In genomic region chr1:64245495-64245894, GRCh38 we compare ENCODE assay signal across 9 cellular contexts. TPM values are rescaled to one million over a fixed set of nuclear protein-coding genes. Genes with fewer than 3 reads are reported as not detected.
DNase-seq lines count a peak whose midpoint lies in the region; ATAC-seq, FAIRE-seq and TF ChIP-seq lines count a peak whose summit lies in the region.
"Had no signal": no experiment of that assay in that cellular context is flagged by ENCODE, and none has a peak within 500 bp of the region (broad histone marks: within the 10 kb centered on the region; RNA-seq: fewer than 3 reads in every experiment).

No MANE protein-coding gene starts in this region.

- no TSS peak for BruUV-seq in HepG2 (replicated peaks; lab: Mats Ljungman, UMichigan)

- H3K27ac Mint-ChIP-seq in activated naive CD8-positive, alpha-beta T cell treated with anti-CD3 and anti-CD28 coated beads for 36 hours = peak overlapping the region; percentile 87

- H3K36me3 Mint-ChIP-seq in activated naive CD8-positive, alpha-beta T cell treated with anti-CD3 and anti-CD28 coated beads for 36 hours = no peaks in the 10 kb centered on the region

- H3K9ac ChIP-seq in BLaER1 = no peak overlapping the region
- no peak overlapping the region for H3K9ac ChIP-seq in HepG2 (ENCODE audit: insufficient read depth, low read depth, low read length)

- H3K4me3 Mint-ChIP-seq in activated naive CD8-positive, alpha-beta T cell treated with anti-CD3 and anti-CD28 coated beads for 36 hours = peak overlapping the region; percentile 12

- H3K9me3 ChIP-seq in BLaER1 = no peaks in the 10 kb centered on the region
- H3K9me3 ChIP-seq in HepG2 (ENCODE audit: low read length) = no peaks in the 10 kb centered on the region

- H3K27ac ChIP-seq in BLaER1 (no peak overlapping the region), HL-60 (replicated peaks) (no peak overlapping the region), HepG2 (ENCODE audit: extremely low read length, insufficient read depth, low read length) (no peak overlapping the region)

- H2AFZ ChIP-seq in HepG2 (ENCODE audit: low read length) = peak overlapping the region; percentile 98

- peaks cover 25% of the 10 kb centered on the region for H3K4me1 Mint-ChIP-seq in activated naive CD8-positive, alpha-beta T cell treated with anti-CD3 and anti-CD28 coated beads for 36 hours

- peaks cover 10% of the 10 kb centered on the region for H3K27me3 Mint-ChIP-seq in activated naive CD8-positive, alpha-beta T cell treated with anti-CD3 and anti-CD28 coated beads for 36 hours

- no peak for TF ChIP-seq POLR2A in HepG2 (IDR thresholded peaks at IDR 0.05; ENCODE audit: insufficient read depth in 1 of 2, low read depth in 2 of 2, low read length in 2 of 2)

- intact Hi-C loops in HepG2 (cut with micrococcal nuclease; ENCODE audit: unreplicated experiment) = loop anchor here (1.0 to 10.0 kb wide), 6 partner anchors 331 to 928 kb away; partner anchors contain the start of gene ROR1

- H3K36me3 ChIP-seq in BLaER1 (no peaks in the 10 kb centered on the region), HepG2 (replicated peaks in 1 of 2; ENCODE audit: control insufficient read depth in 1 of 2, insufficient read depth in 2 of 2, low read length in 2 of 2) (no peaks in the 10 kb centered on the region)

- no peak for FAIRE-seq in HepG2 (lab: Jason Lieb, UNC)

- in situ Hi-C loops in HepG2 (cut with HindIII; ENCODE audit: extremely low pct_ligation_motif_present, low pct_unique_long_range_greater_than_20kb) = no loop called here

- TF ChIP-seq RAD21 in HepG2 (CRISPR knock-in tag; IDR thresholded peaks at IDR 0.05) = no peak

- H3K79me2 ChIP-seq in HepG2 (ENCODE audit: insufficient read depth, low read length) = no peaks in the 10 kb centered on the region

- 24% methylated on average over 9 of the region's 9 CpGs for WGBS in HepG2 (ENCODE audit: low lambda C conversion rate)

- TF ChIP-seq CTCF in HL-60 (IDR thresholded peaks at IDR 0.05; ENCODE audit: insufficient read depth, low read length) (no peak), HepG2 (CRISPR knock-in tag; IDR thresholded peaks at IDR 0.05) (no peak)

- H4K20me1 ChIP-seq in BLaER1 (no peaks in the 10 kb centered on the region), HepG2 (ENCODE audit: insufficient read depth, low read length) (no peaks in the 10 kb centered on the region)

- no peak for TF ChIP-seq EP300 in HepG2 (IDR thresholded peaks at IDR 0.05; ENCODE audit: low read depth in 2 of 2, low read length in 2 of 2)
- no peak for TF ChIP-seq EP300 in HepG2 (CRISPR knock-in tag; IDR thresholded peaks at IDR 0.05; ENCODE audit: borderline replicate concordance)

- no peak overlapping the region for H3K4me3 ChIP-seq in BLaER1
- H3K4me3 ChIP-seq in HL-60 (replicated peaks; ENCODE audit: insufficient read depth, low read length) = no peak overlapping the region
- peak overlapping the region; percentile 28 to 56 (median 50); a peak in 5 of 6 replicates for H3K4me3 ChIP-seq in HepG2 (replicated peaks in 1 of 3; ENCODE audit: insufficient read depth in 1 of 3, low read depth in 2 of 3, low read length in 3 of 3)

- CTCF ChIA-PET in HepG2 (lab: Yijun Ruan, JAX; ENCODE audit: low intra/inter-chr PET ratio, low total read pairs) = interaction anchor here (1.5 to 2.0 kb wide), 3 partner anchors 571 to 688 kb away, joined by 3 to 12 read pairs (median 12); no protein-coding TSS in a partner anchor

- DNase-seq in HL-60 (ENCODE audit: low read depth in 1 of 2, low spot score in 1 of 2) (peak; percentile 18 to 20), HepG2 (ENCODE audit: low spot score) (no peak)
- DNase-seq in activated naive CD8-positive, alpha-beta T cell treated with anti-CD3 and anti-CD28 coated beads for 36 hours = peak; percentile 2
- no peak for DNase-seq in stimulated activated CD4-positive, alpha-beta T cell treated with anti-CD3 and anti-CD28 coated beads, Interleukin-4, amount 100 ng/mL, for 24 hours
- DNase-seq: NCI-H1092 had no signal

- POLR2A ChIA-PET in HepG2 (lab: Yijun Ruan, JAX) = no interaction called here

- H3K4me1 ChIP-seq in BLaER1 = peaks cover 15% of the 10 kb centered on the region
- peaks cover 15% of the 10 kb centered on the region; the same call in 1 of the 2 replicates for H3K4me1 ChIP-seq in HepG2 (ENCODE audit: insufficient read depth, low read length)

- H3K4me2 ChIP-seq in BLaER1 (peak overlapping the region; percentile 55), HepG2 (ENCODE audit: low read depth, low read length) (peak overlapping the region; percentile 95)

- H3K27me3 ChIP-seq in BLaER1 (no peaks in the 10 kb centered on the region), HL-60 (ENCODE audit: insufficient read depth, poor library complexity, severe bottlenecking) (peaks cover 2% of the 10 kb centered on the region), HepG2 (ENCODE audit: control insufficient read depth in 1 of 2, insufficient read depth in 2 of 2, low read length in 2 of 2) (peaks cover 0 to 3% of the 10 kb centered on the region in 2 experiments; a peak in 1 of 5 replicates)

- H3K9me3 Mint-ChIP-seq in activated naive CD8-positive, alpha-beta T cell treated with anti-CD3 and anti-CD28 coated beads for 36 hours = no peaks in the 10 kb centered on the region

- ATAC-seq in HepG2 (peak; percentile 56; the same call in 2 of the 3 replicates), GM19455 (IDR thresholded peaks at IDR 0.05; ENCODE audit: unreplicated experiment) (no peak), HG03354 (IDR thresholded peaks at IDR 0.05; ENCODE audit: poor library complexity, severe bottlenecking, unreplicated experiment) (no peak), GM19324 (IDR thresholded peaks at IDR 0.05; ENCODE audit: low FRiP score, unreplicated experiment) (no peak)

TF ChIP-seq in HepG2, 621 proteins besides CTCF, POLR2A, EP300 and RAD21 (continues in another document):
- TF ChIP-seq MIER2 (CRISPR knock-in tag; IDR thresholded peaks at IDR 0.05) = no peak
- TF ChIP-seq THYN1 (CRISPR knock-in tag; IDR thresholded peaks at IDR 0.05; ENCODE audit: borderline replicate concordance, low read depth) = no peak
- TF ChIP-seq ZNF281 (CRISPR knock-in tag; IDR thresholded peaks at IDR 0.05; ENCODE audit: borderline replicate concordance) = peak; percentile 42; the same call in 1 of the 2 replicates
- no peak for TF ChIP-seq ZUFSP (CRISPR knock-in tag; IDR thresholded peaks at IDR 0.05; ENCODE audit: borderline replicate concordance)
- no peak for TF ChIP-seq HNRNPLL (IDR thresholded peaks at IDR 0.05; ENCODE audit: low read depth, low read length, poor library complexity, severe bottlenecking)

RNA-seq across cellular contexts. Expression of gene UBE2U, which starts 42.1 kb away (rescaled TPM):
- total RNA-seq in activated naive CD8-positive, alpha-beta T cell treated with anti-CD3 and anti-CD28 coated beads for 36 hours = not detected
- total RNA-seq in HepG2 (2016; rRNA removed; fragmentation: Illumina TruSeq; extraction: Trizol) = not detected in 2 replicates
- not detected in 2 replicates for total RNA-seq in HepG2 (2016; cell fraction: cytosol; rRNA removed; fragmentation: Illumina TruSeq; extraction: Trizol; ENCODE audit: low read depth)
- total RNA-seq in HepG2 (2016; cell fraction: insoluble cytoplasmic fraction; rRNA removed; fragmentation: Illumina TruSeq; extraction: Trizol) = not detected in 2 replicates
- not detected in 2 replicates for total RNA-seq in HepG2 (2016; cell fraction: membrane; rRNA removed; fragmentation: Illumina TruSeq; extraction: Trizol)
- total RNA-seq in HepG2 (2016; cell fraction: nucleus; rRNA removed; fragmentation: Illumina TruSeq; extraction: Trizol) = not detected in 2 replicates
- not detected in 2 replicates for polyA plus RNA-seq in HepG2 (2011; rRNA removed)
- polyA plus RNA-seq in HepG2 (2011; cell fraction: cytosol; rRNA removed) = not detected in 2 replicates
- not detected in 2 replicates for polyA plus RNA-seq in HepG2 (2011; cell fraction: nucleus; rRNA removed)
- polyA plus RNA-seq in HepG2 (2012) = not detected in 2 replicates
- not detected in 2 replicates for polyA plus RNA-seq in HepG2 (2016; cell fraction: cytosol; fragmentation: Illumina TruSeq; extraction: Trizol; ENCODE audit: low read depth)
- not detected in 2 replicates for polyA plus RNA-seq in HepG2 (2016; cell fraction: insoluble cytoplasmic fraction; fragmentation: Illumina TruSeq; extraction: Trizol; ENCODE audit: low read depth)
- polyA plus RNA-seq in HepG2 (2016; cell fraction: membrane; fragmentation: Illumina TruSeq; extraction: Trizol; ENCODE audit: low read depth) = not detected in 2 replicates
- not detected in 2 replicates for polyA plus RNA-seq in HepG2 (2016; cell fraction: nucleus; fragmentation: Illumina TruSeq; extraction: Trizol; ENCODE audit: insufficient read depth, low read depth)
- not detected in 2 replicates for polyA minus RNA-seq in HepG2 (2011; rRNA and poly(A)+ RNA removed; ENCODE audit: low replicate concordance)
- not detected in 2 replicates for polyA minus RNA-seq in HepG2 (2011; cell fraction: cytosol; rRNA and poly(A)+ RNA removed)
- polyA minus RNA-seq in HepG2 (2011; cell fraction: nucleus; rRNA and poly(A)+ RNA removed) = not detected in 2 replicates

Comparison
In these comparisons a context has a peak if more than half of its experiments do, and no peak if none do; other contexts are left out.
1. H3K4me3 ChIP-seq: peak in HepG2 (3 of 3); none in BLaER1 (single experiment) and HL-60 (single experiment).
2. DNase-seq: peak in HL-60 (2 of 2) and activated naive CD8-positive, alpha-beta T cell treated with anti-CD3 and anti-CD28 coated beads for 36 hours (single experiment); none in HepG2 (single experiment) and stimulated activated CD4-positive, alpha-beta T cell treated with anti-CD3 and anti-CD28 coated beads, Interleukin-4, amount 100 ng/mL, for 24 hours (single experiment).